Comparison of ENCODE assay signal across 18 cellular contexts in genomic region chr16:82652826-82653225, GRCh38. TPM values are rescaled to one million over a fixed set of nuclear protein-coding genes. Genes with fewer than 3 reads are reported as not detected.
DNase-seq lines count a peak whose midpoint lies in the region; ATAC-seq, FAIRE-seq and TF ChIP-seq lines count a peak whose summit lies in the region.
"Had no signal": no experiment of that assay in that cellular context is flagged by ENCODE, and none has a peak within 500 bp of the region (broad histone marks: within the 10 kb centered on the region; RNA-seq: fewer than 3 reads in every experiment).

No MANE protein-coding gene starts in this region.

- 0 out of 2 replicates have a peak, but pooled peaks cover 5% of the 10 kb centered on the region for H3F3A ChIP-seq in Loucy (ENCODE audit: low read depth)

- H3K18ac ChIP-seq in trophoblast cell (ENCODE audit: low read length), result no peak overlapping the region

- H3K4me1 ChIP-seq in Loucy (ENCODE audit: insufficient read depth, low read length, poor library complexity, severe bottlenecking) (peaks cover 58% of the 10 kb centered on the region), trophoblast cell (ENCODE audit: control insufficient read depth in 1 of 2, insufficient read depth in 2 of 2, low read length in 2 of 2) (peaks cover 16 to 21% of the 10 kb centered on the region in 2 experiments), vagina (peaks cover 29% of the 10 kb centered on the region), gastrocnemius medialis (peaks cover 48 to 61% of the 10 kb centered on the region in 2 donors), pancreas (no peaks in the 10 kb centered on the region)
- H3K4me1 ChIP-seq: neural progenitor cell had no signal

- H3K79me1 ChIP-seq in trophoblast cell (ENCODE audit: low read length), result peaks cover 15% of the 10 kb centered on the region

- peak overlapping the region; percentile 18 for H2BK120ac ChIP-seq in trophoblast cell (ENCODE audit: insufficient read depth, low read length, poor library complexity)

- no peak overlapping the region for H4K12ac ChIP-seq in trophoblast cell (ENCODE audit: low read depth, low read length)

- peak overlapping the region; percentile 28 for H4K91ac ChIP-seq in trophoblast cell (ENCODE audit: low read depth, low read length)

- peaks cover 5% of the 10 kb centered on the region for H3K36me3 Mint-ChIP-seq in T-helper 2 cell treated with Interferon-gamma antibody and Interleukin-4, amounts not matched to agents 5 μg/mL and 100 μg/mL, for 36 hours (ENCODE audit: low read depth)
- no peaks in the 10 kb centered on the region for H3K36me3 Mint-ChIP-seq in activated naive CD8-positive, alpha-beta T cell treated with anti-CD3 and anti-CD28 coated beads, Interleukin-2, amount 50 U/mL, for 24 hours (ENCODE audit: low read depth)
- H3K36me3 Mint-ChIP-seq: neural progenitor cell had no signal

- no peak overlapping the region for H3K23ac ChIP-seq in trophoblast cell (ENCODE audit: low read length)

- peaks cover 5% of the 10 kb centered on the region for H3K9me3 Mint-ChIP-seq in T-helper 2 cell treated with Interferon-gamma antibody and Interleukin-4, amounts not matched to agents 5 μg/mL and 100 μg/mL, for 36 hours
- H3K9me3 Mint-ChIP-seq in activated naive CD8-positive, alpha-beta T cell treated with anti-CD3 and anti-CD28 coated beads, Interleukin-2, amount 50 U/mL, for 24 hours, result no peaks in the 10 kb centered on the region
- H3K9me3 Mint-ChIP-seq: neural progenitor cell had no signal

- peak overlapping the region; percentile 37 for H2BK12ac ChIP-seq in trophoblast cell (ENCODE audit: low read length)

- TF ChIP-seq POLR2A in vagina (IDR thresholded peaks at IDR 0.05) (no peak), gastrocnemius medialis (IDR thresholded peaks at IDR 0.05) (no peak)

- in situ Hi-C loops in gastrocnemius medialis (cut with MboI; ENCODE audit: low sequenced_read_pairs in 4 of 4), result no loop called here

- H3K4me3 ChIP-seq in Loucy (ENCODE audit: low read length, poor library complexity, severe bottlenecking) (no peak overlapping the region), trophoblast cell (ENCODE audit: low read depth, low read length) (no peak overlapping the region), vagina (no peak overlapping the region), gastrocnemius medialis (no peak overlapping the region), pancreas (no peak overlapping the region)
- H3K4me3 ChIP-seq: neural progenitor cell, thoracic aorta had no signal

- H3K9me2 ChIP-seq in Loucy (replicated peaks; ENCODE audit: low read depth, low read length), result no peaks in the 10 kb centered on the region

- H3K27me3 Mint-ChIP-seq in T-helper 2 cell treated with Interferon-gamma antibody and Interleukin-4, amounts not matched to agents 5 μg/mL and 100 μg/mL, for 36 hours (ENCODE audit: low read depth), result peaks cover 8% of the 10 kb centered on the region
- peaks cover 3% of the 10 kb centered on the region for H3K27me3 Mint-ChIP-seq in activated naive CD8-positive, alpha-beta T cell treated with anti-CD3 and anti-CD28 coated beads, Interleukin-2, amount 50 U/mL, for 24 hours

- ATAC-seq in activated naive CD8-positive, alpha-beta T cell treated with anti-CD3 and anti-CD28 coated beads, Interleukin-2, amount 50 U/mL, for 24 hours, result no peak
- ATAC-seq in gastrocnemius medialis (no peak), pancreas (no peak)

- H3K4me1 Mint-ChIP-seq in T-helper 2 cell treated with Interferon-gamma antibody and Interleukin-4, amounts not matched to agents 5 μg/mL and 100 μg/mL, for 36 hours (ENCODE audit: low read depth), result peaks cover 74% of the 10 kb centered on the region
- H3K4me1 Mint-ChIP-seq in activated naive CD8-positive, alpha-beta T cell treated with anti-CD3 and anti-CD28 coated beads, Interleukin-2, amount 50 U/mL, for 24 hours, result peaks cover 76% of the 10 kb centered on the region

- no peak overlapping the region for H4K8ac ChIP-seq in trophoblast cell (ENCODE audit: low read depth, low read length)

- H3K4me2 ChIP-seq in Loucy (ENCODE audit: low read depth, low read length, poor library complexity, severe bottlenecking), result peak overlapping the region; percentile 68
- no peak overlapping the region for H3K4me2 ChIP-seq in trophoblast cell (ENCODE audit: low read length)
- H3K4me2 ChIP-seq: neural progenitor cell had no signal

- H3K27me3 ChIP-seq in Loucy (ENCODE audit: insufficient read depth, low read length, poor library complexity, severe bottlenecking) (no peaks in the 10 kb centered on the region), trophoblast cell (ENCODE audit: insufficient read depth, low read length) (no peaks in the 10 kb centered on the region), vagina (no peaks in the 10 kb centered on the region), gastrocnemius medialis (no peaks in the 10 kb centered on the region), pancreas (no peaks in the 10 kb centered on the region)
- H3K27me3 ChIP-seq: neural progenitor cell had no signal

- H3K79me2 ChIP-seq in Loucy (ENCODE audit: insufficient read depth, low read length) (no peaks in the 10 kb centered on the region), trophoblast cell (ENCODE audit: control insufficient read depth, insufficient read depth, low read length, poor library complexity) (no peaks in the 10 kb centered on the region)

- no peaks in the 10 kb centered on the region for H4K20me1 ChIP-seq in Loucy (ENCODE audit: insufficient read depth, low read length, poor library complexity, severe bottlenecking)

- H3K9ac ChIP-seq in Loucy (ENCODE audit: low read depth, low read length, poor library complexity, severe bottlenecking) (no peak overlapping the region), trophoblast cell (ENCODE audit: low read length) (no peak overlapping the region)
- H3K9ac ChIP-seq: neural progenitor cell had no signal

- H3K27ac Mint-ChIP-seq in T-helper 2 cell treated with Interferon-gamma antibody and Interleukin-4, amounts not matched to agents 5 μg/mL and 100 μg/mL, for 36 hours, result peak overlapping the region; percentile 92
- H3K27ac Mint-ChIP-seq in activated naive CD8-positive, alpha-beta T cell treated with anti-CD3 and anti-CD28 coated beads, Interleukin-2, amount 50 U/mL, for 24 hours, result peak overlapping the region; percentile 81
- H3K27ac Mint-ChIP-seq: neural progenitor cell had no signal

- no peak overlapping the region for H2BK5ac ChIP-seq in trophoblast cell (ENCODE audit: low read depth, low read length, poor library complexity)

- TF ChIP-seq CTCF in Loucy (conservative IDR thresholded peaks at IDR 0.05; ENCODE audit: low read length) (no peak), vagina (IDR thresholded peaks at IDR 0.05) (no peak), gastrocnemius medialis (IDR thresholded peaks at IDR 0.05 in 4 of 5, conservative IDR thresholded peaks at IDR 0.05 in 1 of 5) (no peak), pancreas (IDR thresholded peaks at IDR 0.05) (no peak)

- no peak overlapping the region for H3K14ac ChIP-seq in trophoblast cell (ENCODE audit: low read length)

- H2AK5ac ChIP-seq in trophoblast cell (ENCODE audit: low read length), result no peak overlapping the region

- intact Hi-C loops in vagina (cut with DNase I), result no loop called here
- intact Hi-C loops in gastrocnemius medialis (cut with DNase I; ENCODE audit: low total_unique reads), result no loop called here
- intact Hi-C loops in pancreas (cut with DNase I), result no loop called here

- H3K9me3 ChIP-seq in Loucy (ENCODE audit: insufficient read depth, low read depth, low read length), result no peaks in the 10 kb centered on the region
- H3K9me3 ChIP-seq in trophoblast cell (ENCODE audit: insufficient read depth, low read depth, low read length), result no peaks in the 10 kb centered on the region
- no peaks in the 10 kb centered on the region for H3K9me3 ChIP-seq in vagina
- H3K9me3 ChIP-seq in gastrocnemius medialis, result no peaks in the 10 kb centered on the region
- H3K9me3 ChIP-seq in pancreas, result no peaks in the 10 kb centered on the region
- H3K9me3 ChIP-seq: thoracic aorta had no signal

- no peak for FAIRE-seq in pancreas (lab: Jason Lieb, UNC)
- FAIRE-seq: A204.1 had no signal

- H3K36me3 ChIP-seq in Loucy (ENCODE audit: insufficient read depth, low read length) (no peaks in the 10 kb centered on the region), trophoblast cell (ENCODE audit: control insufficient read depth in 1 of 2, insufficient read depth in 2 of 2, low read length in 2 of 2) (no peaks in the 10 kb centered on the region), vagina (no peaks in the 10 kb centered on the region), gastrocnemius medialis (no peaks in the 10 kb centered on the region), pancreas (no peaks in the 10 kb centered on the region)
- H3K36me3 ChIP-seq: neural progenitor cell, thoracic aorta, WERI-Rb-1 had no signal

- H3K4me3 Mint-ChIP-seq in T-helper 2 cell treated with Interferon-gamma antibody and Interleukin-4, amounts not matched to agents 5 μg/mL and 100 μg/mL, for 36 hours, result peak overlapping the region; percentile 62
- no peak overlapping the region for H3K4me3 Mint-ChIP-seq in activated naive CD8-positive, alpha-beta T cell treated with anti-CD3 and anti-CD28 coated beads, Interleukin-2, amount 50 U/mL, for 24 hours
- H3K4me3 Mint-ChIP-seq: neural progenitor cell had no signal

- H3K4ac ChIP-seq in trophoblast cell (ENCODE audit: low read depth, low read length), result no peak overlapping the region

- H3K27ac ChIP-seq in trophoblast cell (ENCODE audit: low read depth, low read length) (peak overlapping the region; percentile 89), vagina (no peak overlapping the region), gastrocnemius medialis (peak overlapping the region in 2 of 4 donors; percentile 59 to 92), pancreas (no peak overlapping the region)
- H3K27ac ChIP-seq: neural progenitor cell, thoracic aorta, WERI-Rb-1 had no signal

- no CpG with 5 or more reads among the region's 4 CpGs for WGBS in trophoblast cell (ENCODE audit: extremely low coverage, insufficient coverage, insufficient read length)
- WGBS in pancreas, 2 donors, result 69 to 79% methylated on average over 4 of the region's 4 CpGs

- H2AFZ ChIP-seq in Loucy (ENCODE audit: low read length), result no peak overlapping the region
- H2AFZ ChIP-seq in trophoblast cell (ENCODE audit: insufficient read depth, low read length, poor library complexity), result no peak overlapping the region
- H2AFZ ChIP-seq: neural progenitor cell had no signal

- DNase-seq in T-helper 2 cell treated with Interferon-gamma antibody and Interleukin-4, amounts not matched to agents 5 μg/mL and 100 μg/mL, for 36 hours (ENCODE audit: low spot score), result no peak
- DNase-seq in T-helper 2 cell, result no peak
- DNase-seq in activated naive CD8-positive, alpha-beta T cell treated with anti-CD3 and anti-CD28 coated beads, Interleukin-2, amount 50 U/mL, for 24 hours, result no peak
- no peak for DNase-seq in trophoblast cell
- no peak for DNase-seq in vagina (ENCODE audit: extremely low spot score in 2 of 2)
- DNase-seq in gastrocnemius medialis, result no peak
- DNase-seq in pancreas, result no peak
- DNase-seq: hippocampal formation, KBM-7, left ventricle myocardium superior, NCI-H187, NCI-H526 treated with DMSO at 0.1 percent for 48 hours, Right ventricle myocardium superior, WERI-Rb-1 had no signal

RNA-seq across cellular contexts. Expression of gene CDH13, which starts 26.1 kb away (rescaled TPM):
- 11.5 and 11.7 TPM in 2 replicates for polyA plus RNA-seq in trophoblast cell (2013)
- total RNA-seq in vagina (123 TPM), gastrocnemius medialis (10 to 100 TPM in 3 of 4 donors, 1 to 10 TPM in 1; 5.8 to 36.7 (median 20.4) TPM), pancreas (1 to 10 TPM in 1 of 6 donors, under 1 TPM in 5; 0.16 to 1.0 (median 0.42) TPM)
- under 1 TPM; 0.12 to 0.34 TPM for polyA plus RNA-seq in pancreas
